Comparison of ENCODE assay signal across 30 cellular contexts in the genomic region with DNA sequence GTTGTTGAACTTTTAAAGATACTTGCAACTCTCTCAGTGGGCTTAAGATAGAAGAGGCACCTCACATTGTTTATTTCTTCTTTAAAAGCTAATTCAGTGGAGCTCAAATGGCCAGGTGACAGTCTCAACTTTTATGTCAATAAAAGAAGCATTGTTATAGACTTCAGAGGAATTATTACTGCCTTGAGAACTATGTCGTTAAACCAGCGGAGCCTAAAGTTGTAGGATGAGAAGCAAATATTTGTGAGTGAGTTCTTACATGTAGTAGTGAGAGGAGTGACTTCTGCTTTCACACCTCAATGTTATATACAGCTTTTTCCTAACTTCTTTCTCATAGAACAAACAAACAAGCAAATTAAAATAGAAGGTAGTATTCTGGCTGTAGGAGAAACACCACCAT.
"Had no signal": no experiment of that assay in that cellular context is flagged by ENCODE, and none has a peak within 500 bp of the region (broad histone marks: within the 10 kb centered on the region; RNA-seq: fewer than 3 reads in every experiment).

No MANE protein-coding gene starts in this region.

- H3K4me1 Mint-ChIP-seq: activated CD4-positive, alpha-beta T cell treated with anti-CD3 and anti-CD28 coated beads for 36 hours; activated naive CD4-positive, alpha-beta T cell treated with anti-CD3 and anti-CD28 coated beads, Interleukin-2, amount 10 ng/mL, durations not matched to agents 7 days and 5 days; activated naive CD8-positive, alpha-beta T cell treated with anti-CD3 and anti-CD28 coated beads for 36 hours had no signal

- H3K9me3 Mint-ChIP-seq: activated CD8-positive, alpha-beta T cell treated with anti-CD3 and anti-CD28 coated beads for 36 hours; activated naive CD4-positive, alpha-beta T cell treated with anti-CD3 and anti-CD28 coated beads, Interleukin-2, amount 10 ng/mL, durations not matched to agents 7 days and 5 days; activated naive CD8-positive, alpha-beta T cell treated with anti-CD3 and anti-CD28 coated beads for 36 hours; activated T-cell treated with anti-CD3 and anti-CD28 coated beads, Interleukin-2, amount 50 U/mL, for 72 hours; activated T-helper 2 cell treated with anti-CD3 and anti-CD28 coated beads, Interferon-gamma antibody, Interleukin-2, Interleukin-4, amounts not matched to agents 10 μg/mL and 5 μg/mL and 100 μg/mL, durations not matched to agents 14 hours and 24 hours and 36 hours had no signal

- H3K4me3 ChIP-seq: cardiac muscle cell, Peyer's patch, SJCRH30 had no signal

- DNase-seq: activated CD4-positive, alpha-beta T cell treated with anti-CD3 and anti-CD28 coated beads for 36 hours; activated CD4-positive, alpha-beta T cell treated with anti-CD3 and anti-CD28 coated beads, Interleukin-2, amount 50 U/mL, for 1 hour; activated CD4-positive, CD25-positive, alpha-beta regulatory T cell; activated CD8-positive, alpha-beta memory T cell treated with anti-CD3 and anti-CD28 coated beads, Interleukin-2, amount 50 U/mL, for 4 hours; activated CD8-positive, alpha-beta T cell treated with anti-CD3 and anti-CD28 coated beads for 36 hours; activated gamma-delta T cell treated with Interleukin-2 at 50 U/mL for 16 hours; activated naive CD4-positive, alpha-beta T cell treated with anti-CD3 and anti-CD28 coated beads, Interleukin-2, amount 10 ng/mL, durations not matched to agents 7 days and 5 days; activated naive CD8-positive, alpha-beta T cell treated with anti-CD3 and anti-CD28 coated beads for 36 hours; activated T-cell treated with anti-CD3 and anti-CD28 coated beads, Interleukin-2, amount 50 U/mL, for 72 hours; brain microvascular endothelial cell; Kasumi-1; KBM-7; MV-4-11; NCI-H1105; NCI-H1436; NCI-H1694 treated with DMSO at 0.1 percent for 48 hours; NCI-H2029 treated with DMSO at 0.1 percent for 48 hours; NCI-H446; NCI-H524 treated with DMSO at 0.1 percent for 48 hours; NCI-H82; OCI-M1; Peyer's patch; Right ventricle myocardium superior; SJCRH30; SK-N-SH; T-helper 1 cell had no signal

- H3K27me3 ChIP-seq: brain microvascular endothelial cell, cardiac muscle cell, Peyer's patch, SJCRH30 had no signal

- H3K27ac ChIP-seq: brain microvascular endothelial cell, cardiac muscle cell, Peyer's patch, RWPE1, SJCRH30, VCaP had no signal

- H3K36me3 ChIP-seq: brain microvascular endothelial cell, cardiac muscle cell, Peyer's patch, SJCRH30 had no signal

- H3K4me2 ChIP-seq: SK-N-SH had no signal

- H3K36me3 Mint-ChIP-seq: activated naive CD4-positive, alpha-beta T cell treated with anti-CD3 and anti-CD28 coated beads, Interleukin-2, amount 10 ng/mL, durations not matched to agents 7 days and 5 days; activated naive CD8-positive, alpha-beta T cell treated with anti-CD3 and anti-CD28 coated beads for 36 hours had no signal

- H3K9me2 ChIP-seq: SK-N-SH had no signal

- H3K9me3 ChIP-seq: Peyer's patch, SJCRH30, SK-N-SH had no signal

- ATAC-seq: activated CD4-positive, alpha-beta T cell treated with anti-CD3 and anti-CD28 coated beads for 36 hours; activated CD8-positive, alpha-beta T cell treated with anti-CD3 and anti-CD28 coated beads for 36 hours; activated T-cell treated with anti-CD3 and anti-CD28 coated beads, Interleukin-2, amount 50 U/mL, for 72 hours had no signal

- H3K4me3 Mint-ChIP-seq: activated CD4-positive, alpha-beta T cell treated with anti-CD3 and anti-CD28 coated beads for 36 hours; activated CD8-positive, alpha-beta T cell treated with anti-CD3 and anti-CD28 coated beads for 36 hours; activated naive CD4-positive, alpha-beta T cell treated with anti-CD3 and anti-CD28 coated beads, Interleukin-2, amount 10 ng/mL, durations not matched to agents 7 days and 5 days; activated naive CD8-positive, alpha-beta T cell treated with anti-CD3 and anti-CD28 coated beads for 36 hours; activated T-cell treated with anti-CD3 and anti-CD28 coated beads, Interleukin-2, amount 50 U/mL, for 72 hours had no signal

- H3K4me1 ChIP-seq: Peyer's patch, SJCRH30 had no signal

- H3K27ac Mint-ChIP-seq: activated CD4-positive, alpha-beta T cell treated with anti-CD3 and anti-CD28 coated beads for 36 hours; activated CD8-positive, alpha-beta T cell treated with anti-CD3 and anti-CD28 coated beads for 36 hours; activated naive CD4-positive, alpha-beta T cell treated with anti-CD3 and anti-CD28 coated beads, Interleukin-2, amount 10 ng/mL, durations not matched to agents 7 days and 5 days; activated naive CD8-positive, alpha-beta T cell treated with anti-CD3 and anti-CD28 coated beads for 36 hours; activated T-cell treated with anti-CD3 and anti-CD28 coated beads, Interleukin-2, amount 50 U/mL, for 72 hours; activated T-helper 2 cell treated with anti-CD3 and anti-CD28 coated beads, Interferon-gamma antibody, Interleukin-2, Interleukin-4, amounts not matched to agents 10 μg/mL and 5 μg/mL and 100 μg/mL, durations not matched to agents 14 hours and 24 hours and 36 hours had no signal
